ENCODE assay signal across 26 cellular contexts in the genomic region with DNA sequence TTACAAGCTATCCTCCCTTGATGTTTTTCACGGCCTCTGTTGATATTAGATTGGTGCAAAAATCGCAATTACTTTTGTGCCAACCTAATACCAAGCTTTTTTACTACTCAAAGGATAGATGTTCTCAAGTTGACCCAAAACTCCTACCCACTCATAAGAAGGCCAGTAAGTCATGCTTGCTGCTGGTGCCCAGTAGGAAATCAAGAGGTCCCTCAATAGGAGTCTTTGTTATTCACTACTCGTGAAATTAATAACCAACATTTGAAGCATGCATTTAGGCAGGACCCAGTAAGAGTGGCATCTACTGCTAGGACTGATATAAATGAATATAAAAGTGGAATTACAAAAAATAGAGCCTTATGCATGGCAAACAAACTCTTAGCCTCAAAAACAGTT. TPM values are rescaled to one million over a fixed set of nuclear protein-coding genes. Genes with fewer than 3 reads are reported as not detected.
DNase-seq lines count a peak whose midpoint lies in the region; ATAC-seq, FAIRE-seq and TF ChIP-seq lines count a peak whose summit lies in the region.
"Had no signal": no experiment of that assay in that cellular context is flagged by ENCODE, and none has a peak within 500 bp of the region (broad histone marks: within the 10 kb centered on the region; RNA-seq: fewer than 3 reads in every experiment).

No MANE protein-coding gene starts in this region.

- H2AFZ ChIP-seq in GM12878 (ENCODE audit: control insufficient read depth, low read depth, low read length), result no peak overlapping the region

- peak overlapping the region; percentile 61; the same call in 1 of the 2 replicates for H3K4me2 ChIP-seq in GM12878 (ENCODE audit: control insufficient read depth, insufficient read depth)

- SMC1A ChIA-PET in GM12878 (lab: Charles Lee; ENCODE audit: uncharacterized antibody, unreplicated experiment), result interaction anchor here (0.8 kb wide), 2 partner anchors 10 to 51 kb away, joined by 3 read pairs; no protein-coding TSS in a partner anchor

- H3K9ac ChIP-seq in GM12878 (ENCODE audit: control insufficient read depth, insufficient read depth, low read length), result no peak overlapping the region

- WGBS in GM12878 (ENCODE audit: insufficient coverage, insufficient replicate concordance, low lambda C conversion rate, missing lambda C conversion rate), result 50% methylated on average over 3 of the region's 3 CpGs
- WGBS in testis, 2 donors, result 69 to 91% methylated on average over 3 of the region's 3 CpGs

- H3K9me3 ChIP-seq in MG63, result no peaks in the 10 kb centered on the region
- H3K9me3 ChIP-seq in GM12878 (replicated peaks; ENCODE audit: control insufficient read depth, insufficient read depth, low read length), result no peaks in the 10 kb centered on the region
- no peaks in the 10 kb centered on the region for H3K9me3 ChIP-seq in testis
- H3K9me3 ChIP-seq: stomach had no signal

- no peaks in the 10 kb centered on the region for H3K79me2 ChIP-seq in GM12878 (ENCODE audit: control insufficient read depth, insufficient read depth, low read length)

- ATAC-seq in GM12878, result no peak
- no peak for ATAC-seq in HG02840 (IDR thresholded peaks at IDR 0.05; ENCODE audit: low FRiP score, unreplicated experiment)
- ATAC-seq: activated CD4-positive, alpha-beta T cell treated with anti-CD3 and anti-CD28 coated beads for 36 hours; esophagus mucosa; Right ventricle myocardium inferior had no signal

- H3K27me3 ChIP-seq in MG63, result no peaks in the 10 kb centered on the region
- H3K27me3 ChIP-seq in GM12878 (replicated peaks in 1 of 2; ENCODE audit: control insufficient read depth in 2 of 2, insufficient read depth in 2 of 2, low read length in 1 of 2), result no peaks in the 10 kb centered on the region
- no peaks in the 10 kb centered on the region for H3K27me3 ChIP-seq in testis
- H3K27me3 ChIP-seq: stomach had no signal

- TF ChIP-seq POLR2A in GM12878 (IDR thresholded peaks at IDR 0.05; ENCODE audit: low read depth, low read length) (no peak), testis (IDR thresholded peaks at IDR 0.05) (no peak)

- CTCF ChIA-PET in GM12878 (lab: Yijun Ruan, JAX), result no interaction called here

- no peak for TF ChIP-seq EP300 in GM12878 (IDR thresholded peaks at IDR 0.05; ENCODE audit: borderline replicate concordance in 1 of 2, control insufficient read depth in 1 of 2, low read depth in 2 of 2, low read length in 2 of 2)

- TF ChIP-seq CTCF in GM12878 (IDR thresholded peaks at IDR 0.05 in 2 of 3, conservative IDR thresholded peaks at IDR 0.05 in 1 of 3; ENCODE audit: control insufficient read depth in 2 of 3, extremely low read depth in 1 of 3, insufficient read depth in 1 of 3, low read depth in 3 of 3, low read length in 3 of 3) (no peak), testis (IDR thresholded peaks at IDR 0.05) (no peak)

- H3K27ac ChIP-seq in GM12878 (ENCODE audit: control insufficient read depth, insufficient read depth) (no peak overlapping the region), testis (peak overlapping the region; percentile 83)
- H3K27ac ChIP-seq: HL-60 had no signal

- intact Hi-C loops in GM12878 (cut with micrococcal nuclease; ENCODE audit: unreplicated experiment) (no loop called here), testis (cut with DNase I; ENCODE audit: low total_unique reads) (no loop called here)

- in situ Hi-C loops in GM12878 (cut with MboI), result no loop called here

- no peak for TF ChIP-seq RAD21 in GM12878 (IDR thresholded peaks at IDR 0.05; ENCODE audit: insufficient read depth, low read depth, low read length)

- RAD21 ChIA-PET in GM12878 (lab: Charles Lee; ENCODE audit: unreplicated experiment), result no interaction called here

- H3K36me3 ChIP-seq in MG63, result no peaks in the 10 kb centered on the region
- H3K36me3 ChIP-seq in GM12878 (ENCODE audit: control insufficient read depth in 2 of 2, insufficient read depth in 2 of 2, low read length in 1 of 2), result no peaks in the 10 kb centered on the region
- no peaks in the 10 kb centered on the region for H3K36me3 ChIP-seq in testis (ENCODE audit: low read depth, missing control alignments)
- H3K36me3 ChIP-seq: stomach had no signal

- H3K4me3 ChIP-seq in MG63 (peak overlapping the region; percentile 12; the same call in 1 of the 2 replicates), GM12878 (no peak overlapping the region), testis (no peak overlapping the region)
- H3K4me3 ChIP-seq: stomach had no signal

- no peak for DNase-seq in MG63
- DNase-seq in GM12878 (ENCODE audit: low read depth, low spot score), result no peak
- peak; percentile 32 for DNase-seq in medulla oblongata (ENCODE audit: extremely low spot score)
- DNase-seq in testis, result no peak
- no peak for DNase-seq in NCI-H82 treated with DMSO at 0.1 percent for 48 hours (lab: John Stamatoyannopoulos, UW; ENCODE audit: unreplicated experiment)
- no peak for DNase-seq in UCSD-AML1 (lab: John Stamatoyannopoulos, UW; ENCODE audit: unreplicated experiment)
- DNase-seq: activated CD4-positive, alpha-beta T cell treated with anti-CD3 and anti-CD28 coated beads for 36 hours; activated T-cell treated with anti-CD3 and anti-CD28 coated beads, Interleukin-2, amount 50 U/mL, for 48 hours; CD4-positive, CD25-positive, alpha-beta regulatory T cell; effector memory CD4-positive, alpha-beta T cell; H7; mammary epithelial cell; NCI-H1694; small intestine; stimulated activated CD4-positive, alpha-beta T cell treated with anti-CD3 and anti-CD28 coated beads, Interleukin-4, amount 100 ng/mL, for 4 hours; stomach; T-helper 1 cell had no signal

- no TSS peak for BruUV-seq in GM12878 (replicated peaks; lab: Mats Ljungman, UMichigan)

- FAIRE-seq in GM12878 (lab: Jason Lieb, UNC), result no peak
- FAIRE-seq: astrocyte, G401.6, GM18507, small intestine, TTC549, urothelium cell line had no signal

- no peaks in the 10 kb centered on the region for H4K20me1 ChIP-seq in GM12878 (ENCODE audit: control insufficient read depth, insufficient read depth)

- H3K4me1 ChIP-seq in GM12878 (ENCODE audit: control insufficient read depth, insufficient read depth, low read length) (peaks cover 19% of the 10 kb centered on the region), testis (peaks cover 23% of the 10 kb centered on the region)

- POLR2A ChIA-PET in GM12878 (lab: Charles Lee), result no interaction called here

TF ChIP-seq in GM12878, 131 proteins besides CTCF, POLR2A, EP300 and RAD21 (continues in another document):
- TF ChIP-seq, protein P1, sequence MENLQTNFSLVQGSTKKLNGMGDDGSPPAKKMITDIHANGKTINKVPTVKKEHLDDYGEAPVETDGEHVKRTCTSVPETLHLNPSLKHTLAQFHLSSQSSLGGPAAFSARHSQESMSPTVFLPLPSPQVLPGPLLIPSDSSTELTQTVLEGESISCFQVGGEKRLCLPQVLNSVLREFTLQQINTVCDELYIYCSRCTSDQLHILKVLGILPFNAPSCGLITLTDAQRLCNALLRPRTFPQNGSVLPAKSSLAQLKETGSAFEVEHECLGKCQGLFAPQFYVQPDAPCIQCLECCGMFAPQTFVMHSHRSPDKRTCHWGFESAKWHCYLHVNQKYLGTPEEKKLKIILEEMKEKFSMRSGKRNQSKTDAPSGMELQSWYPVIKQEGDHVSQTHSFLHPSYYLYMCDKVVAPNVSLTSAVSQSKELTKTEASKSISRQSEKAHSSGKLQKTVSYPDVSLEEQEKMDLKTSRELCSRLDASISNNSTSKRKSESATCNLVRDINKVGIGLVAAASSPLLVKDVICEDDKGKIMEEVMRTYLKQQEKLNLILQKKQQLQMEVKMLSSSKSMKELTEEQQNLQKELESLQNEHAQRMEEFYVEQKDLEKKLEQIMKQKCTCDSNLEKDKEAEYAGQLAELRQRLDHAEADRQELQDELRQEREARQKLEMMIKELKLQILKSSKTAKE (IDR thresholded peaks at IDR 0.05; ENCODE audit: low read depth, poor library complexity, severe bottlenecking), result no peak
- no peak for TF ChIP-seq SREBF2 (IDR thresholded peaks at IDR 0.05; ENCODE audit: low read length)
- TF ChIP-seq ZZZ3 (IDR thresholded peaks at IDR 0.05; ENCODE audit: control insufficient read depth, insufficient read length, low read depth), result no peak
- no peak for TF ChIP-seq RFX5 (IDR thresholded peaks at IDR 0.05; ENCODE audit: low read depth, low read length)

RNA-seq across cellular contexts. Expression of gene APP, which starts 52.6 kb away (rescaled TPM):
- total RNA-seq in MG63 (2014; rRNA removed; shearing (Covaris generic); ENCODE audit: low replicate concordance), result 252 and 266 TPM in 2 replicates
- 98.9 and 115 TPM in 2 replicates for total RNA-seq in GM12878 (2013; cell fraction: nucleolus; rRNA removed)
- total RNA-seq in GM12878 (2014; rRNA removed) (59.3 and 61.3 TPM in 2 replicates), GM12878 (2014; rRNA removed; fragmentation: Illumina TruSeq; extraction: Trizol) (48.8 and 50.7 TPM in 2 replicates), GM12878 (2021) (89.1 and 94.9 TPM in 2 replicates), testis (100 to 1,000 TPM; 390 to 670 TPM)
- 41.9 TPM for polyA plus RNA-seq in GM12878 (2011; ENCODE audit: low read depth)
- polyA plus RNA-seq in GM12878 (2011; rRNA removed) (48.2 and 62.2 TPM in 2 replicates), GM12878 (2014; fragmentation: Illumina TruSeq; extraction: Trizol) (88.2 and 90.9 TPM in 2 replicates), GM12878 (2014; fragmentation: Nextera tagmentation; extraction: Ambion mirVana) (10 to 100 TPM in 1 of 2 experiments, 1 to 10 TPM in 1; 8.8 to 15.4 TPM), GM12878 (2014; rRNA removed) (53.2 and 58.8 TPM in 2 replicates), GM12878 (2016; fragmentation: Nextera tagmentation; extraction: Ambion mirVana) (10 to 100 TPM; 13.3 to 15.2 TPM), testis (ENCODE audit: insufficient read depth, low read depth, low replicate concordance) (409 TPM)
- 47.1 and 54.7 TPM in 2 replicates for polyA plus RNA-seq in GM12878 (2011; cell fraction: cytosol; rRNA removed)
- polyA plus RNA-seq in GM12878 (2011; cell fraction: nucleus; rRNA removed), result 44.0 and 49.0 TPM in 2 replicates
- 64.6 and 66.5 TPM in 2 replicates for polyA plus RNA-seq in GM12878 (2012)
- polyA minus RNA-seq in GM12878 (2011; rRNA and poly(A)+ RNA removed), result 88.4 and 109 TPM in 2 replicates
- polyA minus RNA-seq in GM12878 (2011; cell fraction: cytosol; rRNA and poly(A)+ RNA removed), result 21.0 and 29.1 TPM in 2 replicates
- 44.5 and 76.0 TPM in 2 replicates for polyA minus RNA-seq in GM12878 (2011; cell fraction: nucleus; rRNA and poly(A)+ RNA removed)
